3 cellular contexts compared by ENCODE assay signal in the genomic region with DNA sequence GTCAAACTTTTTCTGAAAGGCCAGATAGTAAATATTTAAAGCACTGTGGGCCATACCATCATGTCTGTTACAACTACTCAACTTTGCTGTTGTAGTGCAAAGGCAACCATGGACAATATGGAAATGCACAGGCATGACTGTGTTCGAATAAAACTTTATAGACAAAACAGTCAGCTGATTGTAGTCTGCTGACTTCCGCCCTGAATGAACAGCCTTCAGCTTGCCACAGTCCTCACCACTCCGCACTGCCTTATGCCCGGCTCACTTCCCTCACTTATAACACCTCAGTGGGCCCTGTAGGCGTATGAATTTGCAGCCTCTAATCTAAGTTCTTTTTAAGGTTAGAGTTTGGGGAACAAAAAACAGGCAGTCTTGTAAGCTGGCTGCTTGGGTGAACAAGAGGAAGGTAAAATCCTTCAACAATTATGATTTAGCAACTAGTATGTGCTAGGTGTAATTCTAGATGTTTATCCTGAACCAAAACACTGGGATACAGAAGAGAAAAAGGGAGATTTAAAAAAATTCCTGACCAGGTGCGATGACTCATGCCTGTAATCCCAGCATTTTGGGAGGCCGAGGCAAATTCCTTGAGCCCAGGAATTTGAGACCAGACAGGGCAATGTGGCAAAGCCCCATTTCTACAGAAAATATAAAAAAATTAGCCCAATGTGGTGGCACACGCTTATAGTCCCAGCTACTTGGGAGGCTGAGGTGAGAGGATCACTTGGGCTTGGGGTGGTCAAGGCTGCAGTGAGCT.
TF ChIP-seq lines count a peak whose summit lies in the region.

No MANE protein-coding gene starts in this region.

TF ChIP-seq in GM23338, 12 proteins besides CTCF, POLR2A, EP300 and RAD21 (continues in another document):
- TF ChIP-seq ZNF114 (CRISPR knock-in tag; IDR thresholded peaks at IDR 0.05) (no peak), POLR2AphosphoS5 (IDR thresholded peaks at IDR 0.05; ENCODE audit: low read depth) (no peak), NANOG (IDR thresholded peaks at IDR 0.05; ENCODE audit: borderline replicate concordance) (no peak), JUNB (IDR thresholded peaks at IDR 0.05; ENCODE audit: unreplicated experiment) (no peak), STAT1 (IDR thresholded peaks at IDR 0.05; ENCODE audit: unreplicated experiment) (no peak)
- TF ChIP-seq, protein P1, sequence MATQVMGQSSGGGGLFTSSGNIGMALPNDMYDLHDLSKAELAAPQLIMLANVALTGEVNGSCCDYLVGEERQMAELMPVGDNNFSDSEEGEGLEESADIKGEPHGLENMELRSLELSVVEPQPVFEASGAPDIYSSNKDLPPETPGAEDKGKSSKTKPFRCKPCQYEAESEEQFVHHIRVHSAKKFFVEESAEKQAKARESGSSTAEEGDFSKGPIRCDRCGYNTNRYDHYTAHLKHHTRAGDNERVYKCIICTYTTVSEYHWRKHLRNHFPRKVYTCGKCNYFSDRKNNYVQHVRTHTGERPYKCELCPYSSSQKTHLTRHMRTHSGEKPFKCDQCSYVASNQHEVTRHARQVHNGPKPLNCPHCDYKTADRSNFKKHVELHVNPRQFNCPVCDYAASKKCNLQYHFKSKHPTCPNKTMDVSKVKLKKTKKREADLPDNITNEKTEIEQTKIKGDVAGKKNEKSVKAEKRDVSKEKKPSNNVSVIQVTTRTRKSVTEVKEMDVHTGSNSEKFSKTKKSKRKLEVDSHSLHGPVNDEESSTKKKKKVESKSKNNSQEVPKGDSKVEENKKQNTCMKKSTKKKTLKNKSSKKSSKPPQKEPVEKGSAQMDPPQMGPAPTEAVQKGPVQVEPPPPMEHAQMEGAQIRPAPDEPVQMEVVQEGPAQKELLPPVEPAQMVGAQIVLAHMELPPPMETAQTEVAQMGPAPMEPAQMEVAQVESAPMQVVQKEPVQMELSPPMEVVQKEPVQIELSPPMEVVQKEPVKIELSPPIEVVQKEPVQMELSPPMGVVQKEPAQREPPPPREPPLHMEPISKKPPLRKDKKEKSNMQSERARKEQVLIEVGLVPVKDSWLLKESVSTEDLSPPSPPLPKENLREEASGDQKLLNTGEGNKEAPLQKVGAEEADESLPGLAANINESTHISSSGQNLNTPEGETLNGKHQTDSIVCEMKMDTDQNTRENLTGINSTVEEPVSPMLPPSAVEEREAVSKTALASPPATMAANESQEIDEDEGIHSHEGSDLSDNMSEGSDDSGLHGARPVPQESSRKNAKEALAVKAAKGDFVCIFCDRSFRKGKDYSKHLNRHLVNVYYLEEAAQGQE (IDR thresholded peaks at IDR 0.05; ENCODE audit: unreplicated experiment) = no peak
- TF ChIP-seq, protein P2, sequence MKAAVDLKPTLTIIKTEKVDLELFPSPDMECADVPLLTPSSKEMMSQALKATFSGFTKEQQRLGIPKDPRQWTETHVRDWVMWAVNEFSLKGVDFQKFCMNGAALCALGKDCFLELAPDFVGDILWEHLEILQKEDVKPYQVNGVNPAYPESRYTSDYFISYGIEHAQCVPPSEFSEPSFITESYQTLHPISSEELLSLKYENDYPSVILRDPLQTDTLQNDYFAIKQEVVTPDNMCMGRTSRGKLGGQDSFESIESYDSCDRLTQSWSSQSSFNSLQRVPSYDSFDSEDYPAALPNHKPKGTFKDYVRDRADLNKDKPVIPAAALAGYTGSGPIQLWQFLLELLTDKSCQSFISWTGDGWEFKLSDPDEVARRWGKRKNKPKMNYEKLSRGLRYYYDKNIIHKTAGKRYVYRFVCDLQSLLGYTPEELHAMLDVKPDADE (IDR thresholded peaks at IDR 0.05) = no peak

TF ChIP-seq in IMR-90, 13 proteins besides CTCF, POLR2A, EP300 and RAD21:
- TF ChIP-seq FOS (IDR thresholded peaks at IDR 0.05; ENCODE audit: low read depth, low read length) (0 out of 2 replicates have a peak, but pooled peaks have one; percentile 45), NFE2L2 (IDR thresholded peaks at IDR 0.05; ENCODE audit: low read depth, low read length) (no peak)
TF ChIP-seq in IMR-90: peak in this region for 1.

TF ChIP-seq in H1, 55 proteins besides CTCF, POLR2A, EP300 and RAD21:
- peak; percentile 79 for TF ChIP-seq JUND (IDR thresholded peaks at IDR 0.05; ENCODE audit: low read length)
- TF ChIP-seq TEAD4 (IDR thresholded peaks at IDR 0.05; ENCODE audit: low read depth, low read length) = 0 out of 2 replicates have a peak, but pooled peaks have one; percentile 51
- TF ChIP-seq SAP30 (IDR thresholded peaks at IDR 0.05; ENCODE audit: insufficient read depth, insufficient replicate concordance, low read length) = no peak
- TF ChIP-seq NRF1 (IDR thresholded peaks at IDR 0.05; ENCODE audit: low read depth, low read length) = no peak
